22 cellular contexts compared by ENCODE assay signal in genomic region chr19:3401004-3401768, GRCh38. TPM values are rescaled to one million over a fixed set of nuclear protein-coding genes. Genes with fewer than 3 reads are reported as not detected.
DNase-seq lines count a peak whose midpoint lies in the region; ATAC-seq, FAIRE-seq and TF ChIP-seq lines count a peak whose summit lies in the region.
"Had no signal": no experiment of that assay in that cellular context is flagged by ENCODE, and none has a peak within 500 bp of the region (broad histone marks: within the 10 kb centered on the region; RNA-seq: fewer than 3 reads in every experiment).

No MANE protein-coding gene starts in this region.

- H3K9me3 Mint-ChIP-seq in activated naive CD4-positive, alpha-beta T cell treated with anti-CD3 and anti-CD28 coated beads, Interleukin-2, amount 50 U/mL, for 24 hours: no peaks in the 10 kb centered on the region

- 76 to 87% methylated on average over 3 to 11 of the region's 18 CpGs for WGBS in gastroesophageal sphincter (ENCODE audit: low coverage in 1 of 2), 2 donors
- WGBS in pancreas, 2 donors: 57 to 66% methylated on average over 16 to 18 of the region's 18 CpGs
- WGBS in thyroid gland, 2 donors: 85 to 87% methylated on average over 16 to 18 of the region's 18 CpGs

- DNase-seq in activated naive CD4-positive, alpha-beta T cell treated with anti-CD3 and anti-CD28 coated beads, Interleukin-2, amount 50 U/mL, for 16 hours: no peak
- DNase-seq in pancreas: no peak
- DNase-seq in thyroid gland: no peak
- DNase-seq in SHP77 (lab: John Stamatoyannopoulos, UW): no peak
- DNase-seq in posterior cingulate gyrus: no peak
- no peak for DNase-seq in nucleus accumbens (lab: John Stamatoyannopoulos, UW)
- DNase-seq: activated CD8-positive, alpha-beta memory T cell treated with anti-CD3 and anti-CD28 coated beads, Interleukin-2, amount 50 U/mL, for 4 hours; activated gamma-delta T cell treated with Interleukin-2 at 50 U/mL for 16 hours; GOT3; mesendoderm; NCI-H2081; NCI-H526 treated with DMSO at 0.1 percent for 48 hours; stimulated activated CD4-positive, alpha-beta T cell treated with anti-CD3 and anti-CD28 coated beads, Interleukin-4, amount 100 ng/mL, for 24 hours; T-helper 9 cell; trophoblast cell had no signal

- H3K36me3 ChIP-seq in gastroesophageal sphincter: peaks cover 0 to 4% of the 10 kb centered on the region in 2 donors
- H3K36me3 ChIP-seq in pancreas: no peaks in the 10 kb centered on the region
- no peaks in the 10 kb centered on the region for H3K36me3 ChIP-seq in thyroid gland

- peak overlapping the region; percentile 74 for H3K27ac Mint-ChIP-seq in activated naive CD4-positive, alpha-beta T cell treated with anti-CD3 and anti-CD28 coated beads, Interleukin-2, amount 50 U/mL, for 24 hours

- peaks cover 0 to 99% (median 33%) of the 10 kb centered on the region in 3 donors for H3K4me1 ChIP-seq in gastroesophageal sphincter
- peaks cover 29 to 47% (median 35%) of the 10 kb centered on the region in 3 donors for H3K4me1 ChIP-seq in pancreas
- H3K4me1 ChIP-seq in thyroid gland: peaks cover 66 to 84% of the 10 kb centered on the region in 2 donors

- H3K4me3 ChIP-seq in gastroesophageal sphincter: no peak overlapping the region
- H3K4me3 ChIP-seq in pancreas: no peak overlapping the region
- H3K4me3 ChIP-seq in thyroid gland (replicated peaks in 1 of 3): no peak overlapping the region

- H3K27ac ChIP-seq in gastroesophageal sphincter (peak overlapping the region; percentile 96 to 100 (median 100)), pancreas (peak overlapping the region; percentile 17 to 100 (median 53)), thyroid gland (peak overlapping the region; percentile 83 to 99 (median 98))
- H3K27ac ChIP-seq: C4-2B, HL-60 had no signal

- intact Hi-C loops in pancreas (cut with DNase I) (loop anchor here in 1 of 3 donors (10.0 kb wide), 1 partner anchor 56 kb away; no protein-coding TSS in a partner anchor), thyroid gland (cut with DNase I) (loop anchor here (5.0 kb wide), 1 partner anchor 34 kb away; the partner anchor contains the start of gene NFIC), posterior cingulate gyrus (cut with DNase I) (loop anchor here (5.0 kb wide), 1 partner anchor 39 kb away; no protein-coding TSS in a partner anchor)

- peaks cover 4% of the 10 kb centered on the region for H3K36me3 Mint-ChIP-seq in activated naive CD4-positive, alpha-beta T cell treated with anti-CD3 and anti-CD28 coated beads, Interleukin-2, amount 50 U/mL, for 24 hours

- ATAC-seq in gastroesophageal sphincter (no peak), pancreas (no peak)
- ATAC-seq: activated CD4-positive, CD25-positive, alpha-beta regulatory T cell treated with anti-CD3 and anti-CD28 coated beads, Interleukin-2, amount 50 U/mL, for 24 hours had no signal

- no peak overlapping the region for H3K4me3 Mint-ChIP-seq in activated naive CD4-positive, alpha-beta T cell treated with anti-CD3 and anti-CD28 coated beads, Interleukin-2, amount 50 U/mL, for 24 hours

- no peaks in the 10 kb centered on the region for H3K27me3 ChIP-seq in gastroesophageal sphincter
- no peaks in the 10 kb centered on the region for H3K27me3 ChIP-seq in pancreas
- no peaks in the 10 kb centered on the region for H3K27me3 ChIP-seq in thyroid gland

- no peaks in the 10 kb centered on the region for H3K27me3 Mint-ChIP-seq in activated naive CD4-positive, alpha-beta T cell treated with anti-CD3 and anti-CD28 coated beads, Interleukin-2, amount 50 U/mL, for 24 hours

- TF ChIP-seq CTCF in gastroesophageal sphincter (IDR thresholded peaks at IDR 0.05): no peak
- TF ChIP-seq CTCF in pancreas (IDR thresholded peaks at IDR 0.05): no peak
- no peak for TF ChIP-seq CTCF in thyroid gland (IDR thresholded peaks at IDR 0.05)

- TF ChIP-seq EP300 in gastroesophageal sphincter (IDR thresholded peaks at IDR 0.05): no peak

- no peak for TF ChIP-seq POLR2A in gastroesophageal sphincter (IDR thresholded peaks at IDR 0.05)
- TF ChIP-seq POLR2A in thyroid gland (IDR thresholded peaks at IDR 0.05): no peak

- no peaks in the 10 kb centered on the region for H3K9me3 ChIP-seq in gastroesophageal sphincter
- H3K9me3 ChIP-seq in pancreas: no peaks in the 10 kb centered on the region
- no peaks in the 10 kb centered on the region for H3K9me3 ChIP-seq in thyroid gland

- H3K4me1 Mint-ChIP-seq in activated naive CD4-positive, alpha-beta T cell treated with anti-CD3 and anti-CD28 coated beads, Interleukin-2, amount 50 U/mL, for 24 hours: no peaks in the 10 kb centered on the region

- no peak for FAIRE-seq in pancreas (lab: Jason Lieb, UNC)
- FAIRE-seq: A204.1, astrocyte had no signal

RNA-seq across cellular contexts. Expression of gene NFIC, which starts 34.8 kb away (rescaled TPM):
- total RNA-seq in gastroesophageal sphincter (100 to 1,000 TPM; 125 to 285 (median 155) TPM), pancreas (100 to 1,000 TPM; 106 to 203 (median 127) TPM), thyroid gland (100 to 1,000 TPM in 3 of 4 donors, 10 to 100 TPM in 1; 76.2 to 183 (median 132) TPM)
- polyA plus RNA-seq in pancreas: 10 to 100 TPM; 21.3 to 74.9 TPM
